ENCODE assay signal across 1 cellular context in genomic region chr2:42942214-42942989, GRCh38.
TF ChIP-seq lines count a peak whose summit lies in the region.

No MANE protein-coding gene starts in this region.

TF ChIP-seq in HepG2, 621 proteins besides CTCF, POLR2A, EP300 and RAD21 (continued from another document and continues in another):
- TF ChIP-seq, protein P1, sequence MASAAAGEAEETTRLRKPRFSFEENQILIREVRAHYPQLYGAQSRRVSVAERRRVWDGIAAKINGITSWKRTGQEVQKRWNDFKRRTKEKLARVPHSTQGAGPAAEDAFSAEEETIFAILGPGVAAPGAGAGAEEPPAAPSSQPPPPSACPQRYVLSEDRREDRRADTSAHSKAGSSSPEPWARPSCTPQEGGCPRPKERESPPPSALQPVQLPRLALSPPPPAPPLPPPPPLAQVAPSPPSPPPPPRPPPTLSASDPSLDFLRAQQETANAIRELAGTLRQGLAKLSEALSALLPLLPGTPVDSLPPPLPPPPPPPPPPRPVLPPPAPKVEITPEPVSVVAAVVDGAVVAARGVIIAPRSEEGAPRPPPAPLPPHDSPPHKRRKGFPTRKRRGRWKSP (CRISPR knock-in tag; IDR thresholded peaks at IDR 0.05), result peak; percentile 29; the same call in 1 of the 2 replicates
- TF ChIP-seq SOX6 (IDR thresholded peaks at IDR 0.05), result no peak
- peak; percentile 78 for TF ChIP-seq SOX6 (CRISPR knock-in tag; IDR thresholded peaks at IDR 0.05)
- peak; percentile 21; the same call in 1 of the 2 replicates for TF ChIP-seq ISL2 (CRISPR knock-in tag; IDR thresholded peaks at IDR 0.05)
- no peak for TF ChIP-seq ZNF256 (CRISPR knock-in tag; conservative IDR thresholded peaks at IDR 0.05)
- no peak for TF ChIP-seq ZNF557 (CRISPR knock-in tag; IDR thresholded peaks at IDR 0.05)
- no peak for TF ChIP-seq ZNF432 (CRISPR knock-in tag; IDR thresholded peaks at IDR 0.05; ENCODE audit: borderline replicate concordance)
- TF ChIP-seq ZNF775 (CRISPR knock-in tag; IDR thresholded peaks at IDR 0.05; ENCODE audit: borderline replicate concordance), result peak; percentile 97
- TF ChIP-seq NCOA1 (CRISPR knock-in tag; IDR thresholded peaks at IDR 0.05), result no peak
- TF ChIP-seq ZNF512B (CRISPR knock-in tag; IDR thresholded peaks at IDR 0.05; ENCODE audit: borderline replicate concordance), result peak; percentile 82; the same call in 1 of the 2 replicates
- 0 out of 2 replicates have a peak, but pooled peaks have one; percentile 12 for TF ChIP-seq KDM1A (CRISPR knock-in tag; IDR thresholded peaks at IDR 0.05)
- TF ChIP-seq SMC3 (IDR thresholded peaks at IDR 0.05; ENCODE audit: low read length), result peak; percentile 22; the same call in 1 of the 2 replicates
- no peak for TF ChIP-seq ZZZ3 (CRISPR knock-in tag; IDR thresholded peaks at IDR 0.05; ENCODE audit: borderline replicate concordance)
- peak; percentile 46 for TF ChIP-seq NCOA2 (CRISPR knock-in tag; IDR thresholded peaks at IDR 0.05)
- TF ChIP-seq, protein P2, sequence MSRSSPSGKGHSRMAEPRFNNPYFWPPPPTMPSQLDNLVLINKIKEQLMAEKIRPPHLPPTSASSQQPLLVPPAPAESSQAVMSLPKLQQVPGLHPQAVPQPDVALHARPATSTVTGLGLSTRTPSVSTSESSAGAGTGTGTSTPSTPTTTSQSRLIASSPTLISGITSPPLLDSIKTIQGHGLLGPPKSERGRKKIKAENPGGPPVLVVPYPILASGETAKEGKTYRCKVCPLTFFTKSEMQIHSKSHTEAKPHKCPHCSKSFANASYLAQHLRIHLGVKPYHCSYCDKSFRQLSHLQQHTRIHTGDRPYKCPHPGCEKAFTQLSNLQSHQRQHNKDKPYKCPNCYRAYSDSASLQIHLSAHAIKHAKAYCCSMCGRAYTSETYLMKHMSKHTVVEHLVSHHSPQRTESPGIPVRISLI (CRISPR knock-in tag; IDR thresholded peaks at IDR 0.05; ENCODE audit: borderline replicate concordance), result no peak; the same call in 1 of the 2 replicates
- no peak for TF ChIP-seq GATAD1 (CRISPR knock-in tag; IDR thresholded peaks at IDR 0.05)
- TF ChIP-seq U2AF2 (IDR thresholded peaks at IDR 0.05; ENCODE audit: low read depth, low read length), result no peak
- TF ChIP-seq ZBTB38 (CRISPR knock-in tag; IDR thresholded peaks at IDR 0.05), result peak; percentile 49; the same call in 1 of the 2 replicates
- 0 out of 2 replicates have a peak, but pooled peaks have one; percentile 17 for TF ChIP-seq ZNF792 (CRISPR knock-in tag; IDR thresholded peaks at IDR 0.05)
- peak; percentile 42; the same call in 1 of the 2 replicates for TF ChIP-seq ZNF317 (CRISPR knock-in tag; IDR thresholded peaks at IDR 0.05)
- TF ChIP-seq YEATS4 (CRISPR knock-in tag; IDR thresholded peaks at IDR 0.05; ENCODE audit: borderline replicate concordance), result no peak
- TF ChIP-seq POGZ (CRISPR knock-in tag; IDR thresholded peaks at IDR 0.05), result 0 out of 2 replicates have a peak, but pooled peaks have one; percentile 10
- no peak for TF ChIP-seq MAZ (IDR thresholded peaks at IDR 0.05; ENCODE audit: borderline replicate concordance, low read depth, low read length)
- TF ChIP-seq MAZ (CRISPR knock-in tag; IDR thresholded peaks at IDR 0.05; ENCODE audit: low read depth), result peak; percentile 58; the same call in 1 of the 2 replicates
- TF ChIP-seq BRD4 (CRISPR knock-in tag; IDR thresholded peaks at IDR 0.05), result no peak
- no peak for TF ChIP-seq ZNF383 (CRISPR knock-in tag; IDR thresholded peaks at IDR 0.05; ENCODE audit: borderline replicate concordance)
- TF ChIP-seq ETV6 (CRISPR knock-in tag; conservative IDR thresholded peaks at IDR 0.05), result no peak
- TF ChIP-seq ZNF776 (CRISPR knock-in tag; IDR thresholded peaks at IDR 0.05), result no peak
- no peak for TF ChIP-seq KDM5A (IDR thresholded peaks at IDR 0.05; ENCODE audit: borderline replicate concordance, low read length)
- TF ChIP-seq, protein P3, sequence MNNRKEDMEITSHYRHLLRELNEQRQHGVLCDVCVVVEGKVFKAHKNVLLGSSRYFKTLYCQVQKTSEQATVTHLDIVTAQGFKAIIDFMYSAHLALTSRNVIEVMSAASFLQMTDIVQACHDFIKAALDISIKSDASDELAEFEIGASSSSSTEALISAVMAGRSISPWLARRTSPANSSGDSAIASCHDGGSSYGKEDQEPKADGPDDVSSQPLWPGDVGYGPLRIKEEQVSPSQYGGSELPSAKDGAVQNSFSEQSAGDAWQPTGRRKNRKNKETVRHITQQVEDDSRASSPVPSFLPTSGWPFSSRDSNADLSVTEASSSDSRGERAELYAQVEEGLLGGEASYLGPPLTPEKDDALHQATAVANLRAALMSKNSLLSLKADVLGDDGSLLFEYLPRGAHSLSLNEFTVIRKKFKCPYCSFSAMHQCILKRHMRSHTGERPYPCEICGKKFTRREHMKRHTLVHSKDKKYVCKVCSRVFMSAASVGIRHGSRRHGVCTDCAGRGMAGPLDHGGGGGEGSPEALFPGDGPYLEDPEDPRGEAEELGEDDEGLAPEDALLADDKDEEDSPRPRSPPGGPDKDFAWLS (CRISPR knock-in tag; IDR thresholded peaks at IDR 0.05; ENCODE audit: borderline replicate concordance), result no peak; the same call in 1 of the 2 replicates
- TF ChIP-seq E2F2 (CRISPR knock-in tag; IDR thresholded peaks at IDR 0.05; ENCODE audit: borderline replicate concordance), result no peak
- peak; percentile 44; the same call in 1 of the 2 replicates for TF ChIP-seq RARA (CRISPR knock-in tag; IDR thresholded peaks at IDR 0.05)
- peak; percentile 21 for TF ChIP-seq YY1 (IDR thresholded peaks at IDR 0.05; ENCODE audit: insufficient read depth, insufficient replicate concordance, low read depth, low read length)
- TF ChIP-seq HNF1B (CRISPR knock-in tag; IDR thresholded peaks at IDR 0.05), result 0 out of 2 replicates have a peak, but pooled peaks have one; percentile 83
- peak; percentile 87; the same call in 1 of the 2 replicates for TF ChIP-seq ZNF619 (CRISPR knock-in tag; IDR thresholded peaks at IDR 0.05)
- peak; percentile 43; the same call in 1 of the 2 replicates for TF ChIP-seq HINFP (CRISPR knock-in tag; IDR thresholded peaks at IDR 0.05; ENCODE audit: low read depth)
- no peak for TF ChIP-seq U2AF1 (optimal IDR thresholded peaks at IDR 0.05; ENCODE audit: low read depth, low read length)
- peak; percentile 72 for TF ChIP-seq DPF2 (CRISPR knock-in tag; IDR thresholded peaks at IDR 0.05; ENCODE audit: borderline replicate concordance, low read depth)
- TF ChIP-seq CEBPG (CRISPR knock-in tag; IDR thresholded peaks at IDR 0.05), result 0 out of 2 replicates have a peak, but pooled peaks have one; percentile 5
- TF ChIP-seq DMAP1 (CRISPR knock-in tag; IDR thresholded peaks at IDR 0.05), result no peak
- peak; percentile 73 for TF ChIP-seq RCOR2 (CRISPR knock-in tag; IDR thresholded peaks at IDR 0.05)
- TF ChIP-seq ZNF232 (CRISPR knock-in tag; IDR thresholded peaks at IDR 0.05; ENCODE audit: borderline replicate concordance), result no peak
- 0 out of 2 replicates have a peak, but pooled peaks have one; percentile 51 for TF ChIP-seq ZSCAN29 (CRISPR knock-in tag; conservative IDR thresholded peaks at IDR 0.05)
- TF ChIP-seq ZNF788 (CRISPR knock-in tag; IDR thresholded peaks at IDR 0.05; ENCODE audit: borderline replicate concordance), result peak; percentile 68; the same call in 1 of the 2 replicates
- TF ChIP-seq PHF20 (CRISPR knock-in tag; IDR thresholded peaks at IDR 0.05), result no peak
- no peak for TF ChIP-seq ZNF616 (CRISPR knock-in tag; IDR thresholded peaks at IDR 0.05; ENCODE audit: low read depth)
- peak; percentile 31; the same call in 1 of the 2 replicates for TF ChIP-seq TCF7L2 (IDR thresholded peaks at IDR 0.05; ENCODE audit: low read depth, low read length)
- no peak for TF ChIP-seq NKX3-1 (CRISPR knock-in tag; IDR thresholded peaks at IDR 0.05)
- 0 out of 2 replicates have a peak, but pooled peaks have one; percentile 76 for TF ChIP-seq ZBTB3 (CRISPR knock-in tag; IDR thresholded peaks at IDR 0.05; ENCODE audit: borderline replicate concordance, low read depth)
- no peak for TF ChIP-seq MEIS2 (CRISPR knock-in tag; IDR thresholded peaks at IDR 0.05)
- TF ChIP-seq ZNF431 (CRISPR knock-in tag; IDR thresholded peaks at IDR 0.05; ENCODE audit: borderline replicate concordance, low read depth), result no peak
- no peak; the same call in none of the 2 replicates for TF ChIP-seq PITX1 (CRISPR knock-in tag; IDR thresholded peaks at IDR 0.05)
- TF ChIP-seq, protein P4, sequence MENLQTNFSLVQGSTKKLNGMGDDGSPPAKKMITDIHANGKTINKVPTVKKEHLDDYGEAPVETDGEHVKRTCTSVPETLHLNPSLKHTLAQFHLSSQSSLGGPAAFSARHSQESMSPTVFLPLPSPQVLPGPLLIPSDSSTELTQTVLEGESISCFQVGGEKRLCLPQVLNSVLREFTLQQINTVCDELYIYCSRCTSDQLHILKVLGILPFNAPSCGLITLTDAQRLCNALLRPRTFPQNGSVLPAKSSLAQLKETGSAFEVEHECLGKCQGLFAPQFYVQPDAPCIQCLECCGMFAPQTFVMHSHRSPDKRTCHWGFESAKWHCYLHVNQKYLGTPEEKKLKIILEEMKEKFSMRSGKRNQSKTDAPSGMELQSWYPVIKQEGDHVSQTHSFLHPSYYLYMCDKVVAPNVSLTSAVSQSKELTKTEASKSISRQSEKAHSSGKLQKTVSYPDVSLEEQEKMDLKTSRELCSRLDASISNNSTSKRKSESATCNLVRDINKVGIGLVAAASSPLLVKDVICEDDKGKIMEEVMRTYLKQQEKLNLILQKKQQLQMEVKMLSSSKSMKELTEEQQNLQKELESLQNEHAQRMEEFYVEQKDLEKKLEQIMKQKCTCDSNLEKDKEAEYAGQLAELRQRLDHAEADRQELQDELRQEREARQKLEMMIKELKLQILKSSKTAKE (CRISPR knock-in tag; IDR thresholded peaks at IDR 0.05; ENCODE audit: borderline replicate concordance), result peak; percentile 34; the same call in 1 of the 2 replicates
- TF ChIP-seq ZNF570 (CRISPR knock-in tag; IDR thresholded peaks at IDR 0.05; ENCODE audit: borderline replicate concordance), result no peak
- TF ChIP-seq ZNF83 (CRISPR knock-in tag; IDR thresholded peaks at IDR 0.05; ENCODE audit: borderline replicate concordance), result no peak
- peak in 1 of 2 experiments; percentile 68; a peak in 3 of 4 replicates for TF ChIP-seq HMGXB4 (CRISPR knock-in tag; IDR thresholded peaks at IDR 0.05; ENCODE audit: borderline replicate concordance in 1 of 2, low read depth in 1 of 2)
- no peak for TF ChIP-seq RFX5 (IDR thresholded peaks at IDR 0.05; ENCODE audit: low read depth, low read length)
